ENCODE assay signal across 16 cellular contexts in the genomic region with DNA sequence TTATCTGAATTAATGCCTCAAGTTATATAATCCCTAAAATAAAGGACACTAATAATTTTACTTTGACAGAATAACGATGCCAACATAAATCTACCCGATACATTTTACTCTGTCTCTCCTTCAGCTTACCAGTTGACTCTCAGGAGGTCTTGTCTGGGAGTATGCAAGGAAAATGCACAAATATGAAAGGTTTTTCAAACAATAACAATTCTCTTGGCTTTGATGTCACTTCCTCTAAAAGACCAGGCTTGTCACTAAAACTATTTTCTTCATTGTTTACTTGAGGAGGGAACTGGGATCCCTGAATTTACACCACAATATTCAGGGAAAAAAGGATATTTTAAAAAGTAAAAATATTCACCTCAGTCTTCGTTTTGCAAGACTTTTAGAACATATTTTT.
A peak's percentile ranks its signal among the peaks of the same experiment; 100 is the strongest.
DNase-seq lines count a peak whose midpoint lies in the region; ATAC-seq and TF ChIP-seq lines count a peak whose summit lies in the region.
"Had no signal": no experiment of that assay in that cellular context is flagged by ENCODE, and none has a peak within 500 bp of the region (broad histone marks: within the 10 kb centered on the region; RNA-seq: fewer than 3 reads in every experiment).

No MANE protein-coding gene starts in this region.

- no peak for DNase-seq in heart left ventricle
- DNase-seq in left cardiac atrium = no peak
- no peak for DNase-seq in central memory CD8-positive, alpha-beta T cell (ENCODE audit: low spot score in 2 of 2)
- peak; percentile 26 for DNase-seq in left kidney (ENCODE audit: low read depth, low spot score)
- no peak for DNase-seq in tibial artery
- DNase-seq in COLO668 (lab: John Stamatoyannopoulos, UW; ENCODE audit: unreplicated experiment) = no peak
- DNase-seq in H7 = no peak
- DNase-seq: CD8-positive, alpha-beta memory T cell; DMS79 treated with DMSO at 0.1 percent for 48 hours; KG1; NCI-H1092; NCI-H2081 treated with DMSO at 0.1 percent for 48 hours; NCI-H510A had no signal

- TF ChIP-seq CTCF in heart left ventricle (IDR thresholded peaks at IDR 0.05) = no peak
- TF ChIP-seq CTCF in tibial artery (IDR thresholded peaks at IDR 0.05) = no peak

- H3K36me3 Mint-ChIP-seq in central memory CD8-positive, alpha-beta T cell (ENCODE audit: insufficient read depth) = peaks cover 19% of the 10 kb centered on the region

- H3K9me3 ChIP-seq in heart left ventricle = no peaks in the 10 kb centered on the region
- no peaks in the 10 kb centered on the region for H3K9me3 ChIP-seq in tibial artery
- H3K9me3 ChIP-seq: BLaER1 treated with 17β-estradiol and CSF1 and Interleukin-3, amounts not matched to agents 10 nM and 100 nM had no signal

- H3K36me3 ChIP-seq in heart left ventricle (peaks cover 0 to 33% (median 21%) of the 10 kb centered on the region in 9 donors), tibial artery (peaks cover 0 to 7% (median 0%) of the 10 kb centered on the region in 3 donors), H7 (replicated peaks; ENCODE audit: control insufficient read depth, insufficient read depth, low read length) (no peaks in the 10 kb centered on the region; the same call in 1 of the 2 replicates)

- intact Hi-C loops in heart left ventricle (cut with DNase I) = no loop called here
- intact Hi-C loops in left cardiac atrium (cut with DNase I) = no loop called here
- intact Hi-C loops in tibial artery (cut with DNase I; ENCODE audit: low total_unique reads) = no loop called here

- no peaks in the 10 kb centered on the region for H3K27me3 Mint-ChIP-seq in central memory CD8-positive, alpha-beta T cell
- H3K27me3 Mint-ChIP-seq: CD8-positive, alpha-beta memory T cell had no signal

- H3K4me1 Mint-ChIP-seq in central memory CD8-positive, alpha-beta T cell = no peaks in the 10 kb centered on the region

- ATAC-seq in heart left ventricle (peak in 1 of 4 donors; percentile 52), left cardiac atrium (no peak), GM18520 (IDR thresholded peaks at IDR 0.05; ENCODE audit: unreplicated experiment) (no peak)
- no peak for ATAC-seq in central memory CD8-positive, alpha-beta T cell (replicated peaks; ENCODE audit: extremely low read depth, poor library complexity, severe bottlenecking)
- ATAC-seq: HepG2 had no signal

- peak overlapping the region; percentile 41 for H3K27ac Mint-ChIP-seq in central memory CD8-positive, alpha-beta T cell (ENCODE audit: low read depth)

- H3K4me3 ChIP-seq in heart left ventricle = peak overlapping the region in 8 of 12 donors; percentile 35 to 46 (median 42)
- H3K4me3 ChIP-seq in tibial artery = no peak overlapping the region
- H3K4me3 ChIP-seq in H7 (ENCODE audit: insufficient read depth, low read depth, low read length) = no peak overlapping the region
- H3K4me3 ChIP-seq: BLaER1 treated with 17β-estradiol and CSF1 and Interleukin-3, amounts not matched to agents 10 nM and 100 nM had no signal

- 69 to 76% (median 69%) methylated on average over 3 of the region's 3 CpGs for WGBS in heart left ventricle, 4 donors

- H3K27ac ChIP-seq in heart left ventricle (peak overlapping the region in 10 of 12 donors; percentile 1 to 78 (median 56)), tibial artery (peak overlapping the region; percentile 18 to 42)
- H3K27ac ChIP-seq: BLaER1 treated with 17β-estradiol and CSF1 and Interleukin-3, amounts not matched to agents 10 nM and 100 nM had no signal

- TF ChIP-seq POLR2A in heart left ventricle (IDR thresholded peaks at IDR 0.05) = peak in 1 of 2 donors; percentile 47

- H3K4me3 Mint-ChIP-seq in central memory CD8-positive, alpha-beta T cell = no peak overlapping the region
- H3K4me3 Mint-ChIP-seq: CD8-positive, alpha-beta memory T cell had no signal

- H3K4me1 ChIP-seq in heart left ventricle = no peaks in the 10 kb centered on the region
- peaks cover 0 to 51% (median 12%) of the 10 kb centered on the region in 4 donors for H3K4me1 ChIP-seq in tibial artery

- H3K9me3 Mint-ChIP-seq in central memory CD8-positive, alpha-beta T cell = no peaks in the 10 kb centered on the region
- H3K9me3 Mint-ChIP-seq: CD8-positive, alpha-beta memory T cell had no signal

- H3K27me3 ChIP-seq in heart left ventricle = no peaks in the 10 kb centered on the region
- H3K27me3 ChIP-seq in tibial artery = no peaks in the 10 kb centered on the region
- no peaks in the 10 kb centered on the region for H3K27me3 ChIP-seq in H7 (ENCODE audit: control insufficient read depth, insufficient read depth, low read length)
- H3K27me3 ChIP-seq: BLaER1 treated with 17β-estradiol and CSF1 and Interleukin-3, amounts not matched to agents 10 nM and 100 nM had no signal

Comparison
In these comparisons a context has a peak if more than half of its experiments do, and no peak if none do; other contexts are left out.
1. H3K4me3 ChIP-seq: peak in heart left ventricle (8 of 12); none in tibial artery (0 of 2) and H7 (single experiment).